9 cellular contexts compared by ENCODE assay signal in genomic region chr15:59349715-59350420, GRCh38. TPM values are rescaled to one million over a fixed set of nuclear protein-coding genes. Genes with fewer than 3 reads are reported as not detected.
A peak's percentile ranks its signal among the peaks of the same experiment; 100 is the strongest.
DNase-seq lines count a peak whose midpoint lies in the region; ATAC-seq and TF ChIP-seq lines count a peak whose summit lies in the region.
"Had no signal": no experiment of that assay in that cellular context is flagged by ENCODE, and none has a peak within 500 bp of the region (broad histone marks: within the 10 kb centered on the region; RNA-seq: fewer than 3 reads in every experiment).

No MANE protein-coding gene starts in this region.

- no peak for TF ChIP-seq CTCF in RWPE2 (IDR thresholded peaks at IDR 0.05; ENCODE audit: poor library complexity, severe bottlenecking)
- no peak for TF ChIP-seq CTCF in esophagus muscularis mucosa (IDR thresholded peaks at IDR 0.05)
- TF ChIP-seq CTCF in neural progenitor cell (IDR thresholded peaks at IDR 0.05), result no peak

- H3K4me1 Mint-ChIP-seq in T-helper 2 cell treated with Interferon-gamma antibody and Interleukin-4, amounts not matched to agents 5 μg/mL and 100 μg/mL, for 36 hours (ENCODE audit: low read depth), result peaks cover 52% of the 10 kb centered on the region
- H3K4me1 Mint-ChIP-seq in neural progenitor cell, result no peaks in the 10 kb centered on the region

- H3K4me3 ChIP-seq in RWPE2 (ENCODE audit: severe bottlenecking) (no peak overlapping the region), esophagus muscularis mucosa (no peak overlapping the region), HAP-1 (no peak overlapping the region), neural progenitor cell (no peak overlapping the region)

- H3K79me2 ChIP-seq in neural progenitor cell (ENCODE audit: low read depth), result peaks cover 24% of the 10 kb centered on the region

- TF ChIP-seq POLR2A in esophagus muscularis mucosa (IDR thresholded peaks at IDR 0.05; ENCODE audit: low read depth), result no peak

- intact Hi-C loops in esophagus muscularis mucosa (cut with DNase I), result no loop called here

- H3K27ac Mint-ChIP-seq in T-helper 2 cell treated with Interferon-gamma antibody and Interleukin-4, amounts not matched to agents 5 μg/mL and 100 μg/mL, for 36 hours, result peak overlapping the region; percentile 33
- H3K27ac Mint-ChIP-seq in neural progenitor cell, result no peak overlapping the region

- ATAC-seq in RWPE2 (ENCODE audit: low read depth), result peak; percentile 100

- in situ Hi-C loops in HAP-1 (cut with MboI; ENCODE audit: low sequenced_read_pairs) (no loop called here), KBM-7 (cut with MboI; ENCODE audit: low pct_unique_long_range_greater_than_20kb, low sequenced_read_pairs) (no loop called here)

- H3K27me3 ChIP-seq in RWPE2 (ENCODE audit: insufficient read depth, poor library complexity, severe bottlenecking) (no peaks in the 10 kb centered on the region), esophagus muscularis mucosa (no peaks in the 10 kb centered on the region), HAP-1 (ENCODE audit: low read depth) (no peaks in the 10 kb centered on the region), neural progenitor cell (no peaks in the 10 kb centered on the region)

- DNase-seq in T-helper 2 cell treated with Interferon-gamma antibody and Interleukin-4, amounts not matched to agents 5 μg/mL and 100 μg/mL, for 36 hours (ENCODE audit: low spot score), result peak; percentile 44
- DNase-seq in T-helper 2 cell (no peak), RWPE2 (ENCODE audit: low spot score) (peak; percentile 93), esophagus muscularis mucosa (ENCODE audit: extremely low spot score) (no peak), renal cortical epithelial cell (ENCODE audit: low read depth) (peak; percentile 97), HAP-1 (ENCODE audit: low spot score in 2 of 2) (no peak), KBM-7 (no peak), neural progenitor cell (ENCODE audit: low spot score) (no peak)

- no peak for TF ChIP-seq EP300 in esophagus muscularis mucosa (IDR thresholded peaks at IDR 0.05)

- H2AFZ ChIP-seq in neural progenitor cell (replicated peaks), result no peak overlapping the region

- 62% methylated on average over 4 of the region's 4 CpGs for WGBS in esophagus muscularis mucosa

- H3K27ac ChIP-seq in RWPE2 (ENCODE audit: poor library complexity, severe bottlenecking) (peak overlapping the region; percentile 91), esophagus muscularis mucosa (replicated peaks in 1 of 4) (peak overlapping the region; percentile 64 to 70 (median 68)), neural progenitor cell (no peak overlapping the region)
- H3K27ac ChIP-seq: C4-2B had no signal

- no peaks in the 10 kb centered on the region for H4K20me1 ChIP-seq in neural progenitor cell (ENCODE audit: low read depth)

- H3K36me3 ChIP-seq in RWPE2 (ENCODE audit: low read depth) (peaks cover 24% of the 10 kb centered on the region; the same call in 1 of the 2 replicates), esophagus muscularis mucosa (no peaks in the 10 kb centered on the region), HAP-1 (replicated peaks) (no peaks in the 10 kb centered on the region), neural progenitor cell (no peaks in the 10 kb centered on the region)

- no peak overlapping the region for H3K9ac ChIP-seq in neural progenitor cell

- H3F3A ChIP-seq in neural progenitor cell (ENCODE audit: low read depth), result peaks cover 7% of the 10 kb centered on the region

- H3K4me3 Mint-ChIP-seq in T-helper 2 cell treated with Interferon-gamma antibody and Interleukin-4, amounts not matched to agents 5 μg/mL and 100 μg/mL, for 36 hours, result peak overlapping the region; percentile 50
- no peak overlapping the region for H3K4me3 Mint-ChIP-seq in neural progenitor cell

- H3K27me3 Mint-ChIP-seq in T-helper 2 cell treated with Interferon-gamma antibody and Interleukin-4, amounts not matched to agents 5 μg/mL and 100 μg/mL, for 36 hours (ENCODE audit: low read depth), result peaks cover 28% of the 10 kb centered on the region
- H3K27me3 Mint-ChIP-seq in neural progenitor cell (ENCODE audit: insufficient read depth, low read depth), result peaks cover 2% of the 10 kb centered on the region

- H3K36me3 Mint-ChIP-seq in T-helper 2 cell treated with Interferon-gamma antibody and Interleukin-4, amounts not matched to agents 5 μg/mL and 100 μg/mL, for 36 hours (ENCODE audit: low read depth), result peaks cover 7% of the 10 kb centered on the region
- no peaks in the 10 kb centered on the region for H3K36me3 Mint-ChIP-seq in neural progenitor cell

- H3K9me3 ChIP-seq in RWPE2 (ENCODE audit: severe bottlenecking) (no peaks in the 10 kb centered on the region), esophagus muscularis mucosa (no peaks in the 10 kb centered on the region), HAP-1 (no peaks in the 10 kb centered on the region), neural progenitor cell (ENCODE audit: low read depth) (no peaks in the 10 kb centered on the region)

- H3K4me1 ChIP-seq in RWPE2 (ENCODE audit: insufficient read depth, poor library complexity, severe bottlenecking) (peaks cover 30% of the 10 kb centered on the region), esophagus muscularis mucosa (peaks cover 23 to 42% (median 39%) of the 10 kb centered on the region in 4 donors), HAP-1 (peaks cover 12% of the 10 kb centered on the region), neural progenitor cell (peaks cover 28% of the 10 kb centered on the region)

- no peaks in the 10 kb centered on the region for H3K9me3 Mint-ChIP-seq in T-helper 2 cell treated with Interferon-gamma antibody and Interleukin-4, amounts not matched to agents 5 μg/mL and 100 μg/mL, for 36 hours
- H3K9me3 Mint-ChIP-seq in neural progenitor cell, result no peaks in the 10 kb centered on the region

- H3K4me2 ChIP-seq in neural progenitor cell, result no peak overlapping the region

RNA-seq across cellular contexts. Expression of gene MYO1E, which starts 22.8 kb away (rescaled TPM):
- total RNA-seq in esophagus muscularis mucosa, result 10 to 100 TPM; 32.7 to 39.9 (median 37.6) TPM
- total RNA-seq in renal cortical epithelial cell, result 444 and 694 TPM in 2 replicates
- total RNA-seq in neural progenitor cell (ENCODE audit: low replicate concordance), result 39.9 and 49.7 TPM in 2 replicates

Comparison
In these comparisons a context has a peak if more than half of its experiments do, and no peak if none do; other contexts are left out.
1. DNase-seq: peak in T-helper 2 cell treated with Interferon-gamma antibody and Interleukin-4, amounts not matched to agents 5 μg/mL and 100 μg/mL, for 36 hours (single experiment), RWPE2 (single experiment) and renal cortical epithelial cell (single experiment); none in T-helper 2 cell (0 of 5), esophagus muscularis mucosa (single experiment), HAP-1 (0 of 2), KBM-7 (single experiment) and neural progenitor cell (single experiment).